In genomic region chr13:114007566-114007965, GRCh38 we compare ENCODE assay signal across 36 cellular contexts. TPM values are rescaled to one million over a fixed set of nuclear protein-coding genes. Genes with fewer than 3 reads are reported as not detected.
DNase-seq lines count a peak whose midpoint lies in the region; ATAC-seq, FAIRE-seq and TF ChIP-seq lines count a peak whose summit lies in the region.
"Had no signal": no experiment of that assay in that cellular context is flagged by ENCODE, and none has a peak within 500 bp of the region (broad histone marks: within the 10 kb centered on the region; RNA-seq: fewer than 3 reads in every experiment).

No MANE protein-coding gene starts in this region.

- TF ChIP-seq CTCF in RWPE2 (IDR thresholded peaks at IDR 0.05; ENCODE audit: poor library complexity, severe bottlenecking) (no peak), kidney (IDR thresholded peaks at IDR 0.05; ENCODE audit: borderline replicate concordance, extremely low read depth, insufficient read depth) (no peak)

- intact Hi-C loops in kidney (cut with DNase I), result no loop called here

- H3K27me3 Mint-ChIP-seq in activated naive CD8-positive, alpha-beta T cell treated with anti-CD3 and anti-CD28 coated beads for 36 hours, result no peaks in the 10 kb centered on the region
- no peaks in the 10 kb centered on the region for H3K27me3 Mint-ChIP-seq in activated naive CD8-positive, alpha-beta T cell treated with anti-CD3 and anti-CD28 coated beads, Interleukin-2, amount 50 U/mL, for 24 hours
- H3K27me3 Mint-ChIP-seq: activated CD8-positive, alpha-beta memory T cell treated with anti-CD3 and anti-CD28 coated beads, Interleukin-2, amount 10 ng/mL, durations not matched to agents 7 days and 5 days; activated naive CD4-positive, alpha-beta T cell treated with anti-CD3 and anti-CD28 coated beads, Interleukin-2, amount 50 U/mL, for 24 hours had no signal

- H3K27ac Mint-ChIP-seq in activated naive CD8-positive, alpha-beta T cell treated with anti-CD3 and anti-CD28 coated beads for 36 hours, result peak overlapping the region; percentile 40
- H3K27ac Mint-ChIP-seq in activated naive CD8-positive, alpha-beta T cell treated with anti-CD3 and anti-CD28 coated beads, Interleukin-2, amount 50 U/mL, for 24 hours, result no peak overlapping the region
- peak overlapping the region; percentile 78 for H3K27ac Mint-ChIP-seq in stimulated activated effector memory CD8-positive, alpha-beta T cell treated with anti-CD3 and anti-CD28 coated beads, Interleukin-12 subunit alpha, Interleukin-12 subunit beta, amount 100 ng/mL, for 72 hours
- H3K27ac Mint-ChIP-seq: activated CD8-positive, alpha-beta memory T cell treated with anti-CD3 and anti-CD28 coated beads, Interleukin-2, amount 10 ng/mL, durations not matched to agents 7 days and 5 days; activated naive CD4-positive, alpha-beta T cell treated with anti-CD3 and anti-CD28 coated beads, Interleukin-2, amount 50 U/mL, for 24 hours; activated T-cell treated with anti-CD3 and anti-CD28 coated beads, Interleukin-2, amount 50 U/mL, for 72 hours had no signal

- DNase-seq in activated naive CD8-positive, alpha-beta T cell treated with anti-CD3 and anti-CD28 coated beads for 36 hours, result no peak
- DNase-seq in activated naive CD8-positive, alpha-beta T cell treated with anti-CD3 and anti-CD28 coated beads, Interleukin-2, amount 50 U/mL, for 24 hours, result no peak
- DNase-seq in RWPE2 (ENCODE audit: low spot score), result peak; percentile 19
- peak; percentile 49 for DNase-seq in kidney
- no peak for DNase-seq in stimulated activated effector memory CD8-positive, alpha-beta T cell treated with anti-CD3 and anti-CD28 coated beads, Interleukin-12 subunit alpha, Interleukin-12 subunit beta, amount 100 ng/mL, for 72 hours (ENCODE audit: low spot score in 2 of 2)
- DNase-seq in HUDEP-2 (lab: John Stamatoyannopoulos, UW; ENCODE audit: unreplicated experiment in 76 of 76), result no peak
- DNase-seq in stimulated activated CD4-positive, alpha-beta T cell treated with anti-CD3 and anti-CD28 coated beads, Interleukin-1b, Interleukin-23, amount 100 ng/mL, for 48 hours, result no peak
- DNase-seq in HEK293T (ENCODE audit: extremely low spot score), result no peak
- DNase-seq: activated CD4-positive, alpha-beta T cell treated with anti-CD3 and anti-CD28 coated beads, Interleukin-2, amount 50 U/mL, for 4 hours; activated CD8-positive, alpha-beta memory T cell treated with anti-CD3 and anti-CD28 coated beads, Interleukin-2, amount 10 ng/mL, durations not matched to agents 7 days and 5 days; activated T-cell treated with anti-CD3 and anti-CD28 coated beads, Interleukin-2, amount 50 U/mL, for 72 hours; AML-193; anterior cingulate cortex; colonic mucosa; DMS 273 treated with DMSO at 0.1 percent for 48 hours; effector CD4-positive, alpha-beta T cell; EL; hippocampal formation; NCI-H1092 treated with DMSO at 0.1 percent for 48 hours; NCI-H1694 treated with DMSO at 0.1 percent for 48 hours; NCI-H446; NCI-H774; nucleus accumbens; stimulated activated naive CD4-positive, alpha-beta T cell; T1000; WERI-Rb-1 had no signal

- no peaks in the 10 kb centered on the region for H3K9me3 Mint-ChIP-seq in activated naive CD8-positive, alpha-beta T cell treated with anti-CD3 and anti-CD28 coated beads for 36 hours
- no peaks in the 10 kb centered on the region for H3K9me3 Mint-ChIP-seq in activated naive CD8-positive, alpha-beta T cell treated with anti-CD3 and anti-CD28 coated beads, Interleukin-2, amount 50 U/mL, for 24 hours
- no peaks in the 10 kb centered on the region for H3K9me3 Mint-ChIP-seq in stimulated activated effector memory CD8-positive, alpha-beta T cell treated with anti-CD3 and anti-CD28 coated beads, Interleukin-12 subunit alpha, Interleukin-12 subunit beta, amount 100 ng/mL, for 72 hours
- H3K9me3 Mint-ChIP-seq: activated naive CD4-positive, alpha-beta T cell treated with anti-CD3 and anti-CD28 coated beads, Interleukin-2, amount 50 U/mL, for 24 hours; activated T-cell treated with anti-CD3 and anti-CD28 coated beads, Interleukin-2, amount 50 U/mL, for 72 hours had no signal

- POLR2A ChIA-PET in HEK293T (lab: Yijun Ruan, JAX), result no interaction called here

- no peak for ATAC-seq in activated naive CD8-positive, alpha-beta T cell treated with anti-CD3 and anti-CD28 coated beads, Interleukin-2, amount 50 U/mL, for 24 hours
- ATAC-seq in RWPE2 (ENCODE audit: low read depth), result no peak
- no peak for ATAC-seq in stimulated activated effector memory CD8-positive, alpha-beta T cell treated with anti-CD3 and anti-CD28 coated beads, Interleukin-12 subunit alpha, Interleukin-12 subunit beta, amount 100 ng/mL, for 72 hours
- ATAC-seq: A549; activated CD8-positive, alpha-beta memory T cell treated with anti-CD3 and anti-CD28 coated beads, Interleukin-2, amount 10 ng/mL, durations not matched to agents 7 days and 5 days; activated T-cell treated with anti-CD3 and anti-CD28 coated beads, Interleukin-2, amount 50 U/mL, for 72 hours; gastroesophageal sphincter; K562; psoas muscle had no signal

- no peaks in the 10 kb centered on the region for H3K27me3 ChIP-seq in RWPE2 (ENCODE audit: insufficient read depth, poor library complexity, severe bottlenecking)
- H3K27me3 ChIP-seq: colonic mucosa, gastroesophageal sphincter had no signal

- no peak for FAIRE-seq in kidney (lab: Jason Lieb, UNC)
- FAIRE-seq: A549, bronchial epithelial cell, GM18507, H54, K562 had no signal

- H3K9ac ChIP-seq in kidney (ENCODE audit: low read length in 2 of 2), result no peak overlapping the region

- H3K36me3 ChIP-seq in RWPE2 (ENCODE audit: low read depth) (peaks cover 18% of the 10 kb centered on the region), kidney (ENCODE audit: control insufficient read depth in 1 of 2, insufficient read depth in 2 of 2, low read length in 2 of 2) (peaks cover 0 to 6% of the 10 kb centered on the region in 2 donors)
- H3K36me3 ChIP-seq: colonic mucosa had no signal

- H3K36me3 Mint-ChIP-seq in activated naive CD8-positive, alpha-beta T cell treated with anti-CD3 and anti-CD28 coated beads for 36 hours, result peaks cover 6% of the 10 kb centered on the region
- H3K36me3 Mint-ChIP-seq in activated naive CD8-positive, alpha-beta T cell treated with anti-CD3 and anti-CD28 coated beads, Interleukin-2, amount 50 U/mL, for 24 hours (ENCODE audit: low read depth), result peaks cover 6% of the 10 kb centered on the region
- peaks cover 19% of the 10 kb centered on the region for H3K36me3 Mint-ChIP-seq in stimulated activated effector memory CD8-positive, alpha-beta T cell treated with anti-CD3 and anti-CD28 coated beads, Interleukin-12 subunit alpha, Interleukin-12 subunit beta, amount 100 ng/mL, for 72 hours

- H3K27ac ChIP-seq in RWPE2 (ENCODE audit: poor library complexity, severe bottlenecking) (no peak overlapping the region), kidney (ENCODE audit: low read depth in 2 of 2, low read length in 2 of 2) (no peak overlapping the region)
- H3K27ac ChIP-seq: A549, colonic mucosa, gastroesophageal sphincter, psoas muscle, WERI-Rb-1 had no signal

- H3K4me3 ChIP-seq in RWPE2 (ENCODE audit: severe bottlenecking) (no peak overlapping the region), kidney (ENCODE audit: low read length in 2 of 2) (no peak overlapping the region)
- H3K4me3 ChIP-seq: A549, colonic mucosa, gastroesophageal sphincter, K562, psoas muscle had no signal

- CTCF ChIA-PET in HEK293T (lab: Yijun Ruan, JAX), result no interaction called here

- no peak overlapping the region for H3K4me3 Mint-ChIP-seq in activated naive CD8-positive, alpha-beta T cell treated with anti-CD3 and anti-CD28 coated beads for 36 hours
- no peak overlapping the region for H3K4me3 Mint-ChIP-seq in activated naive CD8-positive, alpha-beta T cell treated with anti-CD3 and anti-CD28 coated beads, Interleukin-2, amount 50 U/mL, for 24 hours
- no peak overlapping the region for H3K4me3 Mint-ChIP-seq in stimulated activated effector memory CD8-positive, alpha-beta T cell treated with anti-CD3 and anti-CD28 coated beads, Interleukin-12 subunit alpha, Interleukin-12 subunit beta, amount 100 ng/mL, for 72 hours
- H3K4me3 Mint-ChIP-seq: activated CD8-positive, alpha-beta memory T cell treated with anti-CD3 and anti-CD28 coated beads, Interleukin-2, amount 10 ng/mL, durations not matched to agents 7 days and 5 days; activated naive CD4-positive, alpha-beta T cell treated with anti-CD3 and anti-CD28 coated beads, Interleukin-2, amount 50 U/mL, for 24 hours; activated T-cell treated with anti-CD3 and anti-CD28 coated beads, Interleukin-2, amount 50 U/mL, for 72 hours had no signal

- H3K4me1 ChIP-seq in RWPE2 (ENCODE audit: insufficient read depth, poor library complexity, severe bottlenecking), result no peaks in the 10 kb centered on the region
- no peaks in the 10 kb centered on the region for H3K4me1 ChIP-seq in kidney (ENCODE audit: control insufficient read depth in 1 of 2, insufficient read depth in 1 of 2, low read depth in 1 of 2, low read length in 2 of 2)
- H3K4me1 ChIP-seq: A549, colonic mucosa, gastroesophageal sphincter, psoas muscle had no signal

- H3K4me1 Mint-ChIP-seq in activated naive CD8-positive, alpha-beta T cell treated with anti-CD3 and anti-CD28 coated beads for 36 hours, result peaks cover 4% of the 10 kb centered on the region
- no peaks in the 10 kb centered on the region for H3K4me1 Mint-ChIP-seq in activated naive CD8-positive, alpha-beta T cell treated with anti-CD3 and anti-CD28 coated beads, Interleukin-2, amount 50 U/mL, for 24 hours
- no peaks in the 10 kb centered on the region for H3K4me1 Mint-ChIP-seq in stimulated activated effector memory CD8-positive, alpha-beta T cell treated with anti-CD3 and anti-CD28 coated beads, Interleukin-12 subunit alpha, Interleukin-12 subunit beta, amount 100 ng/mL, for 72 hours

- H3K9me3 ChIP-seq in RWPE2 (ENCODE audit: severe bottlenecking) (no peaks in the 10 kb centered on the region), kidney (ENCODE audit: control insufficient read depth in 1 of 2, low read length in 2 of 2) (no peaks in the 10 kb centered on the region)
- H3K9me3 ChIP-seq: A549, colonic mucosa, gastroesophageal sphincter, psoas muscle had no signal

TF ChIP-seq in HEK293T, 16 proteins besides CTCF, POLR2A, EP300 and RAD21 (continues in another document):
- TF ChIP-seq LEF1 (IDR thresholded peaks at IDR 0.05; ENCODE audit: borderline replicate concordance), result no peak
- TF ChIP-seq SP1 (IDR thresholded peaks at IDR 0.05), result no peak
- no peak for TF ChIP-seq BHLHE40 (IDR thresholded peaks at IDR 0.05; ENCODE audit: borderline replicate concordance)
- TF ChIP-seq SUZ12 (IDR thresholded peaks at IDR 0.05), result no peak
- TF ChIP-seq HDGF (IDR thresholded peaks at IDR 0.05; ENCODE audit: borderline replicate concordance), result no peak

RNA-seq across cellular contexts. Expression of gene C13orf46, which starts 33.7 kb away (rescaled TPM):
- under 1 TPM; 0.96 to 0.99 TPM for total RNA-seq in activated naive CD8-positive, alpha-beta T cell treated with anti-CD3 and anti-CD28 coated beads for 36 hours
- 1.1 TPM for total RNA-seq in kidney
- not detected for polyA plus RNA-seq in kidney (ENCODE audit: insufficient read depth, low read depth, low replicate concordance)
- total RNA-seq: bronchial epithelial cell, RPMI7951, SK-MEL-5 had no signal

Comparison
In these comparisons a context has a peak if more than half of its experiments do, and no peak if none do; other contexts are left out.
1. DNase-seq: peak in RWPE2 (single experiment) and kidney (single experiment); none in activated naive CD8-positive, alpha-beta T cell treated with anti-CD3 and anti-CD28 coated beads for 36 hours (single experiment), activated naive CD8-positive, alpha-beta T cell treated with anti-CD3 and anti-CD28 coated beads, Interleukin-2, amount 50 U/mL, for 24 hours (single experiment), stimulated activated effector memory CD8-positive, alpha-beta T cell treated with anti-CD3 and anti-CD28 coated beads, Interleukin-12 subunit alpha, Interleukin-12 subunit beta, amount 100 ng/mL, for 72 hours (0 of 2), HUDEP-2 (0 of 76), stimulated activated CD4-positive, alpha-beta T cell treated with anti-CD3 and anti-CD28 coated beads, Interleukin-1b, Interleukin-23, amount 100 ng/mL, for 48 hours (single experiment) and HEK293T (single experiment).